ENCODE assay signal across 7 cellular contexts in the genomic region with DNA sequence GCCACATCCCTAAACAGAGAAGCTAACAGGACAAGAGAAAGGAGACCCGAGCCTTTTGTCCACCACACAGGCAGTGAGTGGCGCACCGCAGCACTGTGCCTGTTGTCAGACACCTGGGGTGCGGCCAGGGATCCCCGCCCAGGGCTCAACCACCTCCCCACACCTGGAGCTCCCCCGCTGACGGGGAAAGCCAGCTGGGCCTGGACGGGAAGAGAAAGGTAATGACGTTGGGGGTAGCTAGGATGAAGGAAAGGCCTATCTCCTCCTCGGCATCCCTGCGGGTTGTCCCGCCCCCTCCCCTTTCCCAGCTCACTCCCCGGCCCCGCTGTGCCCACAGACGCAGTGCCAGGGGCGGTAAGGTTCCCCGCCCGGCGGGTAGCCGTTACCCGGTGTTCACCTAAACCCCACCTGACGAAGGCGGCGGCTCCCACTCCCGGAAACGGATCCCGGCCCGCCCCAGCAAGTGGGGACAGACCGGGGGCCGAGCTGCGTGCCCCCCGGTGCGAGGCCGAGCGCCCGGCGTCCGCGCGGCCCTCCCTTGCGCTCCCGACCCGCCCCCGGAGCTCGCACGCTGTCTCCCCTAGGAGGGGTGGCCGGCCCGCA. TPM values are rescaled to one million over a fixed set of nuclear protein-coding genes. Genes with fewer than 3 reads are reported as not detected.
DNase-seq lines count a peak whose midpoint lies in the region; ATAC-seq, FAIRE-seq and TF ChIP-seq lines count a peak whose summit lies in the region.

No MANE protein-coding gene starts in this region.

- peak overlapping the region; percentile 90 for H3K9ac ChIP-seq in adipocyte (ENCODE audit: low read length)

- H3K4me3 ChIP-seq in RWPE2 (ENCODE audit: severe bottlenecking) (peak overlapping the region; percentile 97), adipocyte (ENCODE audit: low read length) (peak overlapping the region; percentile 90), iPS-11a (ENCODE audit: low read depth, low read length) (peak overlapping the region; percentile 77), small intestine (ENCODE audit: low read depth in 1 of 2, low read length in 2 of 2) (peak overlapping the region; percentile 93 to 96)

- H3K36me3 ChIP-seq in RWPE2 (ENCODE audit: low read depth) (peaks cover 47% of the 10 kb centered on the region), adipocyte (ENCODE audit: control insufficient read depth, insufficient read depth, low read length, severe bottlenecking) (peaks cover 38% of the 10 kb centered on the region), small intestine (ENCODE audit: control insufficient read depth in 2 of 2, insufficient read depth in 2 of 2, low read length in 2 of 2) (peaks cover 7 to 18% of the 10 kb centered on the region in 2 donors)

- ATAC-seq in GM18868 (IDR thresholded peaks at IDR 0.05; ENCODE audit: unreplicated experiment), result peak; percentile 2
- ATAC-seq in HG03039 (IDR thresholded peaks at IDR 0.05; ENCODE audit: unreplicated experiment), result peak; percentile 6
- peak; percentile 33 for ATAC-seq in RWPE2 (ENCODE audit: low read depth)

- H3K27me3 ChIP-seq in RWPE2 (ENCODE audit: insufficient read depth, poor library complexity, severe bottlenecking) (no peaks in the 10 kb centered on the region), adipocyte (replicated peaks; ENCODE audit: control insufficient read depth, insufficient read depth, low read length) (no peaks in the 10 kb centered on the region), small intestine (ENCODE audit: control insufficient read depth in 2 of 2, insufficient read depth in 2 of 2, low read length in 2 of 2) (no peaks in the 10 kb centered on the region)

- FAIRE-seq in small intestine (lab: Jason Lieb, UNC), result no peak

- TF ChIP-seq CTCF in RWPE2 (IDR thresholded peaks at IDR 0.05; ENCODE audit: poor library complexity, severe bottlenecking), result no peak

- peak overlapping the region; percentile 61 for H3K27ac ChIP-seq in RWPE2 (ENCODE audit: poor library complexity, severe bottlenecking)
- H3K27ac ChIP-seq in small intestine (ENCODE audit: low read depth in 1 of 2, low read length in 1 of 2), result peak overlapping the region; percentile 89 to 95

- DNase-seq in RWPE2 (ENCODE audit: low spot score) (no peak), adipocyte (ENCODE audit: low read depth) (peak; percentile 50), small intestine (peak; percentile 63), putamen (ENCODE audit: low spot score) (no peak)

- 0 to 1% (median 1%) methylated on average over 28 to 48 of the region's 48 CpGs for WGBS in small intestine, 3 donors

- H3K4me1 ChIP-seq in RWPE2 (ENCODE audit: insufficient read depth, poor library complexity, severe bottlenecking) (peaks cover 7% of the 10 kb centered on the region), adipocyte (ENCODE audit: control insufficient read depth, insufficient read depth, low read length) (peaks cover 13% of the 10 kb centered on the region), small intestine (ENCODE audit: control insufficient read depth in 2 of 2, insufficient read depth in 1 of 2, low read depth in 1 of 2, low read length in 1 of 2) (peaks cover 0 to 2% of the 10 kb centered on the region in 2 donors)

- H3K9me3 ChIP-seq in RWPE2 (ENCODE audit: severe bottlenecking) (no peaks in the 10 kb centered on the region), adipocyte (ENCODE audit: control insufficient read depth, low read length) (no peaks in the 10 kb centered on the region), small intestine (ENCODE audit: control insufficient read depth, low read depth) (no peaks in the 10 kb centered on the region)

RNA-seq across cellular contexts. Expression of gene HYOU1, which starts 0.5 kb away (rescaled TPM):
- polyA plus RNA-seq in small intestine, result 100 to 1,000 TPM in 1 of 3 donors, 10 to 100 TPM in 2; 17.4 to 127 (median 22.7) TPM

RNA-seq across cellular contexts. Expression of gene VPS11, which starts 11.1 kb away (rescaled TPM):
- polyA plus RNA-seq in small intestine, result 10 to 100 TPM; 26.0 to 56.4 (median 33.5) TPM

RNA-seq across cellular contexts. Expression of gene SLC37A4, which starts 25.8 kb away (rescaled TPM):
- 100 to 1,000 TPM in 1 of 3 donors, 10 to 100 TPM in 2; 57.9 to 124 (median 70.0) TPM for polyA plus RNA-seq in small intestine

RNA-seq across cellular contexts. Expression of gene HMBS, which starts 28.2 kb away (rescaled TPM):
- 10 to 100 TPM; 19.5 to 45.3 (median 21.5) TPM for polyA plus RNA-seq in small intestine

RNA-seq across cellular contexts. Expression of gene TRAPPC4, which starts 37.9 kb away (rescaled TPM):
- 100 to 1,000 TPM in 1 of 3 donors, 10 to 100 TPM in 2; 59.1 to 103 (median 82.5) TPM for polyA plus RNA-seq in small intestine

Comparison
In these comparisons a context has a peak if more than half of its experiments do, and no peak if none do; other contexts are left out.
1. DNase-seq: peak in adipocyte (single experiment) and small intestine (single experiment); none in RWPE2 (single experiment) and putamen (single experiment).
2. Peak in every context shown above with its lines, with median percentiles within 50 percentile points of each other: ATAC-seq and H3K4me3 ChIP-seq.